Comparison of ENCODE assay signal across 22 cellular contexts in the genomic region with DNA sequence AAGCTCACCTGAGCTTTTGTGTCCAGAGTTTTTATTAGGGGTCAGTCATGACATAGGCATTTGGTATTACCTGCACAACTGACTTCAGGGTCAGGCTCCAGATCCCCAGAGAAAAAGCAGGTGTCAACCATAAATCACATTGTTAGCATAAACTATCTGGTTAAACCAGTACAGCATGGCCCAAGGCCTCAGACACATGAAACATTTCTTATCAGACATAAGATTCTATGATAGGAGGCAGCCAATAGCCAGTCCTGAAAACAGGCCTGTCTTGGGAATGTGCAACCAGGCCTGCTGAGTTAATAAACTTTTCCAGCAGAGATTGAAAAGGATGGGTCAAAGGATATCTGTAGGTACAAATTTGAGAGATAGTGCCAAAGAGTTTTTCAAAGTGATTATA.
DNase-seq lines count a peak whose midpoint lies in the region; ATAC-seq and TF ChIP-seq lines count a peak whose summit lies in the region.
"Had no signal": no experiment of that assay in that cellular context is flagged by ENCODE, and none has a peak within 500 bp of the region (broad histone marks: within the 10 kb centered on the region; RNA-seq: fewer than 3 reads in every experiment).

No MANE protein-coding gene starts in this region.

- no peak for TF ChIP-seq POLR2A in stomach (IDR thresholded peaks at IDR 0.05)

- no peak overlapping the region for H3K4me3 ChIP-seq in stomach
- H3K4me3 ChIP-seq: esophagus squamous epithelium, gastroesophageal sphincter had no signal

- ATAC-seq in HG02571 (IDR thresholded peaks at IDR 0.05; ENCODE audit: unreplicated experiment), result no peak
- ATAC-seq: gastroesophageal sphincter had no signal

- TF ChIP-seq EP300 in stomach (IDR thresholded peaks at IDR 0.05), result no peak

- TF ChIP-seq CTCF in stomach (IDR thresholded peaks at IDR 0.05), result no peak

- no peaks in the 10 kb centered on the region for H3K36me3 ChIP-seq in stomach
- H3K36me3 ChIP-seq: esophagus squamous epithelium, gastroesophageal sphincter, WERI-Rb-1 had no signal

- peaks cover 0 to 4% (median 0%) of the 10 kb centered on the region in 4 donors for H3K9me3 ChIP-seq in stomach
- H3K9me3 ChIP-seq: esophagus squamous epithelium had no signal

- DNase-seq in M059J (ENCODE audit: low read depth) (peak; percentile 24), amniotic epithelial cell (ENCODE audit: low read depth) (peak; percentile 73), kidney tubule cell (ENCODE audit: low spot score) (peak; percentile 19), stomach (peak; percentile 38), NCI-H1105 treated with DMSO at 0.1 percent for 48 hours (lab: John Stamatoyannopoulos, UW) (no peak)
- DNase-seq in stimulated activated CD4-positive, alpha-beta T cell treated with anti-CD3 and anti-CD28 coated beads, Interleukin-1b, Interleukin-23, amount 100 ng/mL, for 48 hours, result no peak
- DNase-seq: activated CD4-positive, alpha-beta T cell treated with anti-CD3 and anti-CD28 coated beads, Interleukin-2, amount 10 ng/mL, durations not matched to agents 24 days and 14 days; activated naive CD4-positive, alpha-beta T cell; activated T-cell treated with anti-CD3 and anti-CD28 coated beads, Interleukin-2, amount 50 U/mL, for 48 hours; effector CD8-positive, alpha-beta T cell; esophagus squamous epithelium; mesenchymal stem cell; MV-4-11; naive B cell; NCI-H1694 treated with DMSO at 0.1 percent for 48 hours; NCI-H526 treated with DMSO at 0.1 percent for 48 hours; RPMI8226; stimulated activated CD4-positive, alpha-beta T cell treated with anti-CD3 and anti-CD28 coated beads, Interleukin-4, amount 100 ng/mL, for 1 hour; stimulated activated naive CD4-positive, alpha-beta T cell; WERI-Rb-1 had no signal

- peak overlapping the region in 1 of 5 donors; percentile 59 for H3K27ac ChIP-seq in stomach
- H3K27ac ChIP-seq: gastroesophageal sphincter, WERI-Rb-1 had no signal

- peaks cover 0 to 8% (median 2%) of the 10 kb centered on the region in 4 donors for H3K4me1 ChIP-seq in stomach
- H3K4me1 ChIP-seq: esophagus squamous epithelium, gastroesophageal sphincter had no signal

- H3K27me3 ChIP-seq in stomach, result no peaks in the 10 kb centered on the region
- H3K27me3 ChIP-seq: esophagus squamous epithelium, gastroesophageal sphincter had no signal

- intact Hi-C loops in stomach (cut with DNase I; ENCODE audit: low total_unique reads), result no loop called here

Comparison
In these comparisons a context has a peak if more than half of its experiments do, and no peak if none do; other contexts are left out.
1. DNase-seq: peak in M059J (single experiment), amniotic epithelial cell (single experiment), kidney tubule cell (single experiment) and stomach (single experiment); none in stimulated activated CD4-positive, alpha-beta T cell treated with anti-CD3 and anti-CD28 coated beads, Interleukin-1b, Interleukin-23, amount 100 ng/mL, for 48 hours (single experiment) and NCI-H1105 treated with DMSO at 0.1 percent for 48 hours (single experiment).